In the genomic region with DNA sequence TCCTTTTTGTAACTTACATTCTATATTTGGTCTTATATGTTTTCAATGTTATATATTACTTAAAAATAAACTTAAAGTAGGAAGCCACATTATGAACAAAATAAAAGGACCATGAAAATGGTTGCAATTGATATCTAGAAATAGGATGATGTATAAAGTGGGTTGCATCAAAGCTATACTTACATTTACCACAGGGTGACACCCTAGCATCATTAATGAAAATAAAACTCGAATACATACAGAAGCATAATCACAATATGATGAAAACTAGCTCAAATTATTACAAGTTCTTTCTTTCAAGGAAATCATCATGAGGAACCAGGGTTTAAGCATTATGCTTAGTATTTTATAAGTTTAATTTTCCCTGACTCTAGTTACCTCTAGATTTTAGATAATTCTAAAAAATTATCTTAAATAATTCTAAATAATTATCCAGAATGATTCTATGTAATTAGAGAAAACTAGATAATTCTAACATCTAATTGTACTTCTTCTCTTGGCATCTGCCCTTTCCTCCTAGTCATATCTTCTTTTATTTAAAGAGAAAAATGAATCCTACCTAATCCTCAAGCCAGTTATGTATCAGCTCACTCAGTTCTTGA, we compare ENCODE assay signal across 9 cellular contexts. TPM values are rescaled to one million over a fixed set of nuclear protein-coding genes. Genes with fewer than 3 reads are reported as not detected.
DNase-seq lines count a peak whose midpoint lies in the region; ATAC-seq and TF ChIP-seq lines count a peak whose summit lies in the region.
"Had no signal": no experiment of that assay in that cellular context is flagged by ENCODE, and none has a peak within 500 bp of the region (broad histone marks: within the 10 kb centered on the region; RNA-seq: fewer than 3 reads in every experiment).

No MANE protein-coding gene starts in this region.

- H3K36me3 ChIP-seq in adipocyte (ENCODE audit: control insufficient read depth, insufficient read depth, low read length, severe bottlenecking) = no peaks in the 10 kb centered on the region
- H3K36me3 ChIP-seq: SJCRH30 had no signal

- no peaks in the 10 kb centered on the region for H3K36me3 Mint-ChIP-seq in immature natural killer cell
- H3K36me3 Mint-ChIP-seq in type B pancreatic cell = no peaks in the 10 kb centered on the region

- no peaks in the 10 kb centered on the region for H3K9me3 Mint-ChIP-seq in immature natural killer cell
- no peaks in the 10 kb centered on the region for H3K9me3 Mint-ChIP-seq in type B pancreatic cell

- H3K27me3 Mint-ChIP-seq in immature natural killer cell (ENCODE audit: low read depth in 3 of 3) = peaks cover 7 to 21% (median 11%) of the 10 kb centered on the region in 3 donors
- peaks cover 63% of the 10 kb centered on the region for H3K27me3 Mint-ChIP-seq in type B pancreatic cell

- H3K4me3 Mint-ChIP-seq in immature natural killer cell (no peak overlapping the region), type B pancreatic cell (no peak overlapping the region)

- no peaks in the 10 kb centered on the region for H3K9me3 ChIP-seq in adipocyte (ENCODE audit: control insufficient read depth, low read length)
- H3K9me3 ChIP-seq: SJCRH30 had no signal

- peaks cover 45% of the 10 kb centered on the region for H3K27me3 ChIP-seq in adipocyte (replicated peaks; ENCODE audit: control insufficient read depth, insufficient read depth, low read length)

- TF ChIP-seq CTCF in type B pancreatic cell (conservative IDR thresholded peaks at IDR 0.05) = peak; percentile 84

- no peak overlapping the region for H3K27ac Mint-ChIP-seq in immature natural killer cell
- H3K27ac Mint-ChIP-seq in type B pancreatic cell = no peak overlapping the region

- DNase-seq in DMS153 treated with DMSO at 0.1 percent for 48 hours (lab: John Stamatoyannopoulos, UW; ENCODE audit: unreplicated experiment) (peak; percentile 18), Kasumi-1 (lab: John Stamatoyannopoulos, UW) (peak; percentile 25 to 45), adipocyte (ENCODE audit: low read depth) (peak; percentile 77), immature natural killer cell (peak; percentile 29 to 46 (median 38)), type B pancreatic cell (ENCODE audit: extremely low spot score, unreplicated experiment) (no peak)

- H3K4me3 ChIP-seq in adipocyte (ENCODE audit: low read length) = no peak overlapping the region
- H3K4me3 ChIP-seq: SJCRH30 had no signal

- H3K9ac ChIP-seq in adipocyte (ENCODE audit: low read length) = no peak overlapping the region

- H3K4me1 Mint-ChIP-seq in immature natural killer cell (no peaks in the 10 kb centered on the region), type B pancreatic cell (ENCODE audit: unreplicated experiment) (no peaks in the 10 kb centered on the region)

- ATAC-seq in GM18511 (IDR thresholded peaks at IDR 0.05; ENCODE audit: unreplicated experiment) = no peak
- no peak for ATAC-seq in GM19463 (IDR thresholded peaks at IDR 0.05; ENCODE audit: unreplicated experiment)
- ATAC-seq in HG03565 (IDR thresholded peaks at IDR 0.05; ENCODE audit: unreplicated experiment) = no peak

- H3K4me1 ChIP-seq in adipocyte (ENCODE audit: control insufficient read depth, insufficient read depth, low read length) = no peaks in the 10 kb centered on the region
- H3K4me1 ChIP-seq: SJCRH30 had no signal

RNA-seq across cellular contexts. Expression of a gene that starts 31.2 kb away (rescaled TPM):
- not detected for polyA plus RNA-seq in immature natural killer cell
- total RNA-seq in type B pancreatic cell (ENCODE audit: low replicate concordance) = not detected in 2 replicates

RNA-seq across cellular contexts. Expression of a gene that starts 35.9 kb away (rescaled TPM):
- not detected for polyA plus RNA-seq in immature natural killer cell
- not detected in 2 replicates for total RNA-seq in type B pancreatic cell (ENCODE audit: low replicate concordance)
- total RNA-seq: SJCRH30 had no signal

RNA-seq across cellular contexts. Expression of a gene that starts 38.7 kb away (rescaled TPM):
- not detected for polyA plus RNA-seq in immature natural killer cell
- total RNA-seq in type B pancreatic cell (ENCODE audit: low replicate concordance) = not detected in 2 replicates

RNA-seq across cellular contexts. Expression of a gene that starts 48.1 kb away (rescaled TPM):
- polyA plus RNA-seq in immature natural killer cell = 1 to 10 TPM; 1.5 to 8.2 (median 4.7) TPM
- 196 and 635 TPM in 2 replicates for total RNA-seq in type B pancreatic cell (ENCODE audit: low replicate concordance)

RNA-seq across cellular contexts. Expression of a gene that starts 54.9 kb away (rescaled TPM):
- not detected for polyA plus RNA-seq in immature natural killer cell
- 0.36 and 1.7 TPM in 2 replicates for total RNA-seq in type B pancreatic cell (ENCODE audit: low replicate concordance)
